ENCODE assay signal across 9 cellular contexts in genomic region chr16:70380205-70380918, GRCh38. TPM values are rescaled to one million over a fixed set of nuclear protein-coding genes. Genes with fewer than 3 reads are reported as not detected.
DNase-seq lines count a peak whose midpoint lies in the region; ATAC-seq, FAIRE-seq and TF ChIP-seq lines count a peak whose summit lies in the region.
"Had no signal": no experiment of that assay in that cellular context is flagged by ENCODE, and none has a peak within 500 bp of the region (broad histone marks: within the 10 kb centered on the region; RNA-seq: fewer than 3 reads in every experiment).

No MANE protein-coding gene starts in this region.

- DNase-seq in CD1c-positive myeloid dendritic cell (ENCODE audit: extremely low spot score) (peak; percentile 59), T-helper 17 cell (peak; percentile 24 to 46 (median 42)), astrocyte of the hippocampus (ENCODE audit: low read depth, low spot score) (peak; percentile 97), smooth muscle cell of the brain vasculature (ENCODE audit: low read depth, low spot score) (peak; percentile 67), D721Med (ENCODE audit: insufficient read length, low spot score) (no peak)

- H3K27ac Mint-ChIP-seq in T-helper 17 cell = peak overlapping the region; percentile 83

- H3K36me3 ChIP-seq in HUES48 (ENCODE audit: control insufficient read depth, insufficient read depth, low read length) (peaks cover 35% of the 10 kb centered on the region), iPS-20b (ENCODE audit: insufficient read depth, low read depth, low read length) (peaks cover 25% of the 10 kb centered on the region)

- H3K9me3 ChIP-seq in HUES48 (ENCODE audit: control insufficient read depth, insufficient read depth, low read length) (no peaks in the 10 kb centered on the region), T-helper 17 cell (ENCODE audit: control insufficient read depth, low read length, poor library complexity, severe bottlenecking) (no peaks in the 10 kb centered on the region), iPS-20b (ENCODE audit: insufficient read depth, low read depth, low read length) (no peaks in the 10 kb centered on the region)

- H3K4me3 ChIP-seq in HUES48 (ENCODE audit: low read depth, low read length) (peak overlapping the region; percentile 76), iPS-20b (ENCODE audit: low read length) (peak overlapping the region; percentile 97)

- ATAC-seq in GM19438 (IDR thresholded peaks at IDR 0.05; ENCODE audit: low read depth, unreplicated experiment) (peak; percentile 10), T-helper 17 cell (peak; percentile 23)

- H3K27me3 ChIP-seq in HUES48 (ENCODE audit: control insufficient read depth, insufficient read depth, low read length) (no peaks in the 10 kb centered on the region), iPS-20b (ENCODE audit: insufficient read depth, low read length) (no peaks in the 10 kb centered on the region)

- H3K4me1 Mint-ChIP-seq in T-helper 17 cell = peaks cover 13% of the 10 kb centered on the region

- H3K4me1 ChIP-seq in HUES48 (ENCODE audit: control insufficient read depth, insufficient read depth, low read length) (no peaks in the 10 kb centered on the region), iPS-20b (ENCODE audit: insufficient read depth, low read length) (no peaks in the 10 kb centered on the region)

- H3K27me3 Mint-ChIP-seq in T-helper 17 cell = no peaks in the 10 kb centered on the region

- no peak for FAIRE-seq in D721Med (lab: Jason Lieb, UNC)
- FAIRE-seq: colon had no signal

- TF ChIP-seq CTCF in D721Med (IDR thresholded peaks at IDR 0.05; ENCODE audit: insufficient read depth, missing control alignments) = no peak

- peaks cover 3% of the 10 kb centered on the region for H3K36me3 Mint-ChIP-seq in T-helper 17 cell (ENCODE audit: low read depth)

- peak overlapping the region; percentile 97 for H3K27ac ChIP-seq in HUES48 (ENCODE audit: low read depth, low read length)
- peak overlapping the region; percentile 93 for H3K27ac ChIP-seq in iPS-20b (ENCODE audit: low read length)

- H3K4me3 Mint-ChIP-seq in T-helper 17 cell = peak overlapping the region; percentile 97

- H3K9ac ChIP-seq in HUES48 (ENCODE audit: low read depth, low read length) (peak overlapping the region; percentile 84), iPS-20b (ENCODE audit: low read depth, low read length) (peak overlapping the region; percentile 98)

RNA-seq across cellular contexts. Expression of gene DDX19A, which starts 33.7 kb away (rescaled TPM):
- total RNA-seq in T-helper 17 cell = 10 to 100 TPM; 49.3 to 51.8 TPM

RNA-seq across cellular contexts. Expression of gene ST3GAL2, which starts 58.5 kb away (rescaled TPM):
- total RNA-seq in T-helper 17 cell = 10 to 100 TPM; 11.8 to 14.4 TPM
